8 cellular contexts compared by ENCODE assay signal in the genomic region with DNA sequence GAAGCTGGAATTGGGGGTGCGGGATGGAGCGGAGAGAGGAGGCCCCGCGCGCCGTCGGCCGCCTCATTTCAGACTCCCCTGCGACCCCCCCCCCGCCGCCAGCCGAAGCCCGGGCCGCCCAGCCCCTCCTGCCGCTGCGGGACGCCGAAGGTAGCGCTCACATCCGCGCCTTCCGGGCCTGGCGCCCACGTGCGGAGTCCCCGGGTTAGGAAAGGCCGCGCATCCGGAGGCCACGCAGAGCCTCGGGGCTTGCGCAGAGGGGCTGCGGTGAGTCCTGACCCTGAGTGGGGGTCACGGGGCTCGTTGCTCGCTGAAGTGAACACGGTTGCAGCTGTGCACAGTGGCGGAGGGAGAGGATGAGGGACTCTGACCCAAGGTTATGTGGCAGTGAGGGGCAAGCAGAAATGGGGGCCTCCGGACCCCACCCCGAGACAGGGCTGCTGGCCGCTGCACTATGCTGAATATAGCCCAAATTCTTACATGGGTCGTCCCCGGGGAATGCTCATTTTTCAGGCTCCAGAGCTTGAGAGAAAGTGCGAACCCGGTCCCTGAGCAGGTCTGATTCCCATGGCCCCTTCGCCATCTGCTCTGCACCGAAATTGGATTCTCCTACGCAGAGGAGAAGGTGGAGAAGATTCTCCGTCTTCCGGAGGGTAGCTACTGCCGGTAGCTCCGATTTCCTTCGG. TPM values are rescaled to one million over a fixed set of nuclear protein-coding genes. Genes with fewer than 3 reads are reported as not detected.
DNase-seq lines count a peak whose midpoint lies in the region; ATAC-seq and TF ChIP-seq lines count a peak whose summit lies in the region.

No MANE protein-coding gene starts in this region.

- H3K4me3 Mint-ChIP-seq in WTC11 = peak overlapping the region; percentile 83

- CTCF ChIA-PET in WTC11 (lab: Charles Lee) = interaction anchor here (0.7 to 4.0 kb wide), 4 partner anchors 16 to 361 kb away, joined by 3 to 13 read pairs (median 8); no protein-coding TSS in a partner anchor

- H3K4me3 ChIP-seq in Jurkat, Clone E6-1 (ENCODE audit: low read length) = peak overlapping the region; percentile 80

- peaks cover 57% of the 10 kb centered on the region for H3K4me1 Mint-ChIP-seq in WTC11

- no peaks in the 10 kb centered on the region for H3K27me3 Mint-ChIP-seq in WTC11 (ENCODE audit: low read depth)

- ATAC-seq in GM21717 (IDR thresholded peaks at IDR 0.05; ENCODE audit: unreplicated experiment) = peak; percentile 32
- peak; percentile 1 for ATAC-seq in WTC11

- H3K36me3 Mint-ChIP-seq in WTC11 = peaks cover 36% of the 10 kb centered on the region

- POLR2A ChIA-PET in WTC11 (lab: Charles Lee) = interaction anchor here (0.6 to 1.5 kb wide), 4 partner anchors 15 to 351 kb away, joined by 3 to 6 read pairs (median 4); no protein-coding TSS in a partner anchor

- no peak for TF ChIP-seq CTCF in WTC11 (IDR thresholded peaks at IDR 0.05)

- peak overlapping the region; percentile 72 for H3K27ac Mint-ChIP-seq in WTC11

- H3K9me3 Mint-ChIP-seq in WTC11 = no peaks in the 10 kb centered on the region

- DNase-seq in GM03348 (ENCODE audit: low spot score) (peak; percentile 74), WTC11 (ENCODE audit: low spot score) (peak; percentile 62), left kidney (ENCODE audit: low read depth, low spot score) (peak; percentile 82), kidney glomerular epithelial cell (lab: John Stamatoyannopoulos, UW) (no peak)
- DNase-seq in Jurkat, Clone E6-1 (ENCODE audit: low read depth, low spot score) = no peak
- peak; percentile 27 for DNase-seq in central memory CD4-positive, alpha-beta T cell
- peak; percentile 38 for DNase-seq in stimulated activated CD4-positive, alpha-beta T cell treated with anti-CD3 and anti-CD28 coated beads, Interleukin-2, amount 100 ng/mL, for 4 hours (ENCODE audit: low read depth)

TF ChIP-seq in WTC11, 78 proteins besides CTCF, POLR2A, EP300 and RAD21 (continues in another document):
- TF ChIP-seq GABPB1 (CRISPR knock-in tag; IDR thresholded peaks at IDR 0.05) (no peak), ZNF671 (CRISPR knock-in tag; IDR thresholded peaks at IDR 0.05) (no peak), ZNF121 (CRISPR knock-in tag; IDR thresholded peaks at IDR 0.05) (no peak), JAZF1 (CRISPR knock-in tag; IDR thresholded peaks at IDR 0.05) (no peak), RELA (CRISPR knock-in tag; IDR thresholded peaks at IDR 0.05; ENCODE audit: borderline replicate concordance) (0 out of 2 replicates have a peak, but pooled peaks have one; percentile 58), ZBTB21 (CRISPR knock-in tag; IDR thresholded peaks at IDR 0.05; ENCODE audit: borderline replicate concordance) (no peak), ATF1 (CRISPR knock-in tag; IDR thresholded peaks at IDR 0.05) (no peak), EMX1 (CRISPR knock-in tag; IDR thresholded peaks at IDR 0.05) (no peak), SOX15 (CRISPR knock-in tag; IDR thresholded peaks at IDR 0.05) (no peak), ELF4 (CRISPR knock-in tag; IDR thresholded peaks at IDR 0.05; ENCODE audit: low read depth) (no peak; the same call in 1 of the 2 replicates), CBFB (CRISPR knock-in tag; IDR thresholded peaks at IDR 0.05; ENCODE audit: low read depth) (no peak), NR3C1 (CRISPR knock-in tag; conservative IDR thresholded peaks at IDR 0.05; ENCODE audit: low read depth) (no peak)
- TF ChIP-seq, protein P1, sequence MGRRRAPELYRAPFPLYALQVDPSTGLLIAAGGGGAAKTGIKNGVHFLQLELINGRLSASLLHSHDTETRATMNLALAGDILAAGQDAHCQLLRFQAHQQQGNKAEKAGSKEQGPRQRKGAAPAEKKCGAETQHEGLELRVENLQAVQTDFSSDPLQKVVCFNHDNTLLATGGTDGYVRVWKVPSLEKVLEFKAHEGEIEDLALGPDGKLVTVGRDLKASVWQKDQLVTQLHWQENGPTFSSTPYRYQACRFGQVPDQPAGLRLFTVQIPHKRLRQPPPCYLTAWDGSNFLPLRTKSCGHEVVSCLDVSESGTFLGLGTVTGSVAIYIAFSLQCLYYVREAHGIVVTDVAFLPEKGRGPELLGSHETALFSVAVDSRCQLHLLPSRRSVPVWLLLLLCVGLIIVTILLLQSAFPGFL (CRISPR knock-in tag; IDR thresholded peaks at IDR 0.05; ENCODE audit: borderline replicate concordance) = no peak
- TF ChIP-seq, protein P2, sequence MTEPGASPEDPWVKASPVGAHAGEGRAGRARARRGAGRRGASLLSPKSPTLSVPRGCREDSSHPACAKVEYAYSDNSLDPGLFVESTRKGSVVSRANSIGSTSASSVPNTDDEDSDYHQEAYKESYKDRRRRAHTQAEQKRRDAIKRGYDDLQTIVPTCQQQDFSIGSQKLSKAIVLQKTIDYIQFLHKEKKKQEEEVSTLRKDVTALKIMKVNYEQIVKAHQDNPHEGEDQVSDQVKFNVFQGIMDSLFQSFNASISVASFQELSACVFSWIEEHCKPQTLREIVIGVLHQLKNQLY (CRISPR knock-in tag; IDR thresholded peaks at IDR 0.05) = peak; percentile 87; the same call in 1 of the 2 replicates
- TF ChIP-seq, protein P3, sequence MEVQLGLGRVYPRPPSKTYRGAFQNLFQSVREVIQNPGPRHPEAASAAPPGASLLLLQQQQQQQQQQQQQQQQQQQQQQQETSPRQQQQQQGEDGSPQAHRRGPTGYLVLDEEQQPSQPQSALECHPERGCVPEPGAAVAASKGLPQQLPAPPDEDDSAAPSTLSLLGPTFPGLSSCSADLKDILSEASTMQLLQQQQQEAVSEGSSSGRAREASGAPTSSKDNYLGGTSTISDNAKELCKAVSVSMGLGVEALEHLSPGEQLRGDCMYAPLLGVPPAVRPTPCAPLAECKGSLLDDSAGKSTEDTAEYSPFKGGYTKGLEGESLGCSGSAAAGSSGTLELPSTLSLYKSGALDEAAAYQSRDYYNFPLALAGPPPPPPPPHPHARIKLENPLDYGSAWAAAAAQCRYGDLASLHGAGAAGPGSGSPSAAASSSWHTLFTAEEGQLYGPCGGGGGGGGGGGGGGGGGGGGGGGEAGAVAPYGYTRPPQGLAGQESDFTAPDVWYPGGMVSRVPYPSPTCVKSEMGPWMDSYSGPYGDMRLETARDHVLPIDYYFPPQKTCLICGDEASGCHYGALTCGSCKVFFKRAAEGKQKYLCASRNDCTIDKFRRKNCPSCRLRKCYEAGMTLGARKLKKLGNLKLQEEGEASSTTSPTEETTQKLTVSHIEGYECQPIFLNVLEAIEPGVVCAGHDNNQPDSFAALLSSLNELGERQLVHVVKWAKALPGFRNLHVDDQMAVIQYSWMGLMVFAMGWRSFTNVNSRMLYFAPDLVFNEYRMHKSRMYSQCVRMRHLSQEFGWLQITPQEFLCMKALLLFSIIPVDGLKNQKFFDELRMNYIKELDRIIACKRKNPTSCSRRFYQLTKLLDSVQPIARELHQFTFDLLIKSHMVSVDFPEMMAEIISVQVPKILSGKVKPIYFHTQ (CRISPR knock-in tag; IDR thresholded peaks at IDR 0.05) = no peak
- TF ChIP-seq, protein P4, sequence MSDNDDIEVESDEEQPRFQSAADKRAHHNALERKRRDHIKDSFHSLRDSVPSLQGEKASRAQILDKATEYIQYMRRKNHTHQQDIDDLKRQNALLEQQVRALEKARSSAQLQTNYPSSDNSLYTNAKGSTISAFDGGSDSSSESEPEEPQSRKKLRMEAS (CRISPR knock-in tag; IDR thresholded peaks at IDR 0.05) = peak; percentile 76; the same call in 1 of the 2 replicates
- TF ChIP-seq, protein P5, sequence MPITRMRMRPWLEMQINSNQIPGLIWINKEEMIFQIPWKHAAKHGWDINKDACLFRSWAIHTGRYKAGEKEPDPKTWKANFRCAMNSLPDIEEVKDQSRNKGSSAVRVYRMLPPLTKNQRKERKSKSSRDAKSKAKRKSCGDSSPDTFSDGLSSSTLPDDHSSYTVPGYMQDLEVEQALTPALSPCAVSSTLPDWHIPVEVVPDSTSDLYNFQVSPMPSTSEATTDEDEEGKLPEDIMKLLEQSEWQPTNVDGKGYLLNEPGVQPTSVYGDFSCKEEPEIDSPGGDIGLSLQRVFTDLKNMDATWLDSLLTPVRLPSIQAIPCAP (CRISPR knock-in tag; IDR thresholded peaks at IDR 0.05) = no peak
- TF ChIP-seq, protein P6, sequence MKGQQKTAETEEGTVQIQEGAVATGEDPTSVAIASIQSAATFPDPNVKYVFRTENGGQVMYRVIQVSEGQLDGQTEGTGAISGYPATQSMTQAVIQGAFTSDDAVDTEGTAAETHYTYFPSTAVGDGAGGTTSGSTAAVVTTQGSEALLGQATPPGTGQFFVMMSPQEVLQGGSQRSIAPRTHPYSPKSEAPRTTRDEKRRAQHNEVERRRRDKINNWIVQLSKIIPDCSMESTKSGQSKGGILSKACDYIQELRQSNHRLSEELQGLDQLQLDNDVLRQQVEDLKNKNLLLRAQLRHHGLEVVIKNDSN (CRISPR knock-in tag; IDR thresholded peaks at IDR 0.05) = peak; percentile 30; the same call in 1 of the 2 replicates
- TF ChIP-seq, protein P7, sequence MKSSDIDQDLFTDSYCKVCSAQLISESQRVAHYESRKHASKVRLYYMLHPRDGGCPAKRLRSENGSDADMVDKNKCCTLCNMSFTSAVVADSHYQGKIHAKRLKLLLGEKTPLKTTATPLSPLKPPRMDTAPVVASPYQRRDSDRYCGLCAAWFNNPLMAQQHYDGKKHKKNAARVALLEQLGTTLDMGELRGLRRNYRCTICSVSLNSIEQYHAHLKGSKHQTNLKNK (CRISPR knock-in tag; IDR thresholded peaks at IDR 0.05) = no peak
- TF ChIP-seq, protein P8, sequence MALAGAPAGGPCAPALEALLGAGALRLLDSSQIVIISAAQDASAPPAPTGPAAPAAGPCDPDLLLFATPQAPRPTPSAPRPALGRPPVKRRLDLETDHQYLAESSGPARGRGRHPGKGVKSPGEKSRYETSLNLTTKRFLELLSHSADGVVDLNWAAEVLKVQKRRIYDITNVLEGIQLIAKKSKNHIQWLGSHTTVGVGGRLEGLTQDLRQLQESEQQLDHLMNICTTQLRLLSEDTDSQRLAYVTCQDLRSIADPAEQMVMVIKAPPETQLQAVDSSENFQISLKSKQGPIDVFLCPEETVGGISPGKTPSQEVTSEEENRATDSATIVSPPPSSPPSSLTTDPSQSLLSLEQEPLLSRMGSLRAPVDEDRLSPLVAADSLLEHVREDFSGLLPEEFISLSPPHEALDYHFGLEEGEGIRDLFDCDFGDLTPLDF (CRISPR knock-in tag; IDR thresholded peaks at IDR 0.05) = no peak

RNA-seq across cellular contexts. Expression of a gene that starts 0.7 kb away (rescaled TPM):
- 27.3 TPM for polyA plus RNA-seq in Jurkat, Clone E6-1 (2012; ENCODE audit: insufficient read depth, insufficient read length)
- total RNA-seq in WTC11 (2021) = 81.5 to 89.0 TPM (median 88.3 TPM) in 3 replicates

Comparison
In these comparisons a context has a peak if more than half of its experiments do, and no peak if none do; other contexts are left out.
1. DNase-seq: peak in GM03348 (single experiment), WTC11 (single experiment), central memory CD4-positive, alpha-beta T cell (single experiment), left kidney (single experiment) and stimulated activated CD4-positive, alpha-beta T cell treated with anti-CD3 and anti-CD28 coated beads, Interleukin-2, amount 100 ng/mL, for 4 hours (single experiment); none in Jurkat, Clone E6-1 (single experiment) and kidney glomerular epithelial cell (single experiment).